In the genomic region with DNA sequence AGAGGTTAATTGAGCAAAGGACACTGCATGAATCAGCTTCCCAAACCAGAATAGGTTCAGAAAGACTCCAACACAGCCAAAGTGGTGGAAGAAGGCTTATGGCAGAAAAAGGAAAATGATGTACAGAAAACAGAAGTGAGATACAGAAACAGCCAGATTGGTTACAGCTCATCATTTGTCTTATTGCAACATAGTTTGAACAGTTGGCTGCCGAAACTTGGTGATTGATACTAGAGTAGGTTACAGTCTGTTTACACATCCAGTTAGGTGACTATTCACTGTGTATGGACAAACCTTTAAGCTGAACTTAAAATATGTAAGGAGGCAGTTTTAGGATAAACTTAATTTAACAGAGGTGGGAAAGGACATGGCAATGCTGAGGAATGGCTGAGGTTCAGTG, we compare ENCODE assay signal across 1 cellular context.
TF ChIP-seq lines count a peak whose summit lies in the region.

No MANE protein-coding gene starts in this region.

TF ChIP-seq in SK-N-SH, 30 proteins besides CTCF, POLR2A, EP300 and RAD21:
- no peak for TF ChIP-seq RXRA (IDR thresholded peaks at IDR 0.05; ENCODE audit: borderline replicate concordance, low read depth)
- TF ChIP-seq, protein P1, sequence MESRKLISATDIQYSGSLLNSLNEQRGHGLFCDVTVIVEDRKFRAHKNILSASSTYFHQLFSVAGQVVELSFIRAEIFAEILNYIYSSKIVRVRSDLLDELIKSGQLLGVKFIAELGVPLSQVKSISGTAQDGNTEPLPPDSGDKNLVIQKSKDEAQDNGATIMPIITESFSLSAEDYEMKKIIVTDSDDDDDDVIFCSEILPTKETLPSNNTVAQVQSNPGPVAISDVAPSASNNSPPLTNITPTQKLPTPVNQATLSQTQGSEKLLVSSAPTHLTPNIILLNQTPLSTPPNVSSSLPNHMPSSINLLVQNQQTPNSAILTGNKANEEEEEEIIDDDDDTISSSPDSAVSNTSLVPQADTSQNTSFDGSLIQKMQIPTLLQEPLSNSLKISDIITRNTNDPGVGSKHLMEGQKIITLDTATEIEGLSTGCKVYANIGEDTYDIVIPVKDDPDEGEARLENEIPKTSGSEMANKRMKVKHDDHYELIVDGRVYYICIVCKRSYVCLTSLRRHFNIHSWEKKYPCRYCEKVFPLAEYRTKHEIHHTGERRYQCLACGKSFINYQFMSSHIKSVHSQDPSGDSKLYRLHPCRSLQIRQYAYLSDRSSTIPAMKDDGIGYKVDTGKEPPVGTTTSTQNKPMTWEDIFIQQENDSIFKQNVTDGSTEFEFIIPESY (IDR thresholded peaks at IDR 0.05; ENCODE audit: borderline replicate concordance, low read depth): no peak
- no peak for TF ChIP-seq FOXM1 (IDR thresholded peaks at IDR 0.05; ENCODE audit: low read depth)
- TF ChIP-seq ELF1 (IDR thresholded peaks at IDR 0.05): no peak
- TF ChIP-seq MEF2A (IDR thresholded peaks at IDR 0.05; ENCODE audit: borderline replicate concordance, low read depth): no peak
TF ChIP-seq in SK-N-SH: peak in this region for 0.
